ENCODE assay signal across 1 cellular context in the genomic region with DNA sequence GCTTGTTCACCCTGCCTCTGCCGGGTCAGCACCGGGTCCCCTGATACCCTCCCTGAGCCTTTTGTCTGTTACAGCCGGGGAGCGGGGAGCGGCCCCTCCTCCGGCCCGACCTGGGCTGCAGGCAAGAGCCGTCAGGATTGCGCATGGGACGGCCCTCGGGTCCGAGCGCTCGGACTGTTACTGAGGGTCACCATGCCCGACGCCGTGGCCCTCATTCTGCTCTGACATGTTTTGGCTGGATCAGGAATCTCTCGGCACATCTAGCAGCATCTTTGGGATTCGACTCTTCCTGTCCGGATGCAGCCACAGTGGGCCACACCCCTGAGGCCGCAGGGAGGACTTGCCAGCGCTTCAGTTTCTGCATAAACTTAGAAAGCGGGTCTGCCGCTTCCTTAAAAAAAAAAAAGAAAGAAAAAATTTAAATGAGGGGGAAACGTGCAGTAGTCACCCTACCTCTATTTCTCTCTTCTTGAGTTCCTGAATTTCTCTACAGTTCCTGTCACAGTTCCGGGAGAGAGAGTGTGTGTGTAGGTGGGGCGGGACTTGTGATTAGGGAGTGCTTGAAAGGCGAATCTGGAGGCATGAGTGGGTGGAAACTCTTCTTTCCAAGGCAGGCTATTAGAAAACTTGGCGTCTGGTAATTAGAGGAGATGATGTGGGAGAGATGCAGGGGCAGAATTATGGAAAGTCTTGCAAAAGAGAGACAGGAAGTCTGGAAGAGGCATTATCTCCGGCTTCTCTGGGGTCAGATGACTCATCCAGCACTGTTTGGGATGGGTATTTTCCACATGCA.
TF ChIP-seq lines count a peak whose summit lies in the region.

No MANE protein-coding gene starts in this region.

TF ChIP-seq in K562, 482 proteins besides CTCF, POLR2A, EP300 and RAD21 (continued from another document and continues in another):
- TF ChIP-seq PCBP2 (IDR thresholded peaks at IDR 0.05; ENCODE audit: low read depth, low read length, poor library complexity, severe bottlenecking) (no peak), NONO (IDR thresholded peaks at IDR 0.05; ENCODE audit: low read depth in 2 of 2, low read length in 1 of 2) (no peak; a peak in 1 of 4 replicates), ZNF253 (CRISPR knock-in tag; conservative IDR thresholded peaks at IDR 0.05) (no peak), CC2D1A (IDR thresholded peaks at IDR 0.05) (no peak), ETV5 (CRISPR knock-in tag; IDR thresholded peaks at IDR 0.05; ENCODE audit: low read depth) (peak; percentile 86), HMGN3 (IDR thresholded peaks at IDR 0.05; ENCODE audit: borderline replicate concordance, extremely low read depth, insufficient read length, low read depth, low read length) (no peak), ZNF431 (CRISPR knock-in tag; IDR thresholded peaks at IDR 0.05) (no peak), XRCC3 (IDR thresholded peaks at IDR 0.05) (no peak), ZNF165 (CRISPR knock-in tag; IDR thresholded peaks at IDR 0.05; ENCODE audit: borderline replicate concordance) (no peak), EWSR1 (IDR thresholded peaks at IDR 0.05; ENCODE audit: borderline replicate concordance, low read depth, partially characterized antibody) (no peak), BMI1 (IDR thresholded peaks at IDR 0.05; ENCODE audit: low read length) (no peak), NFE2 (IDR thresholded peaks at IDR 0.05; ENCODE audit: low read depth) (no peak), HDAC8 (tag; IDR thresholded peaks at IDR 0.05) (no peak), POLR3G (IDR thresholded peaks at IDR 0.05; ENCODE audit: extremely low read depth, insufficient read length, insufficient replicate concordance) (no peak), SAFB (IDR thresholded peaks at IDR 0.05; ENCODE audit: borderline replicate concordance, low read depth, low read length) (no peak), GTF2F1 (IDR thresholded peaks at IDR 0.05; ENCODE audit: low read depth, low read length) (no peak), ARID1B (IDR thresholded peaks at IDR 0.05) (peak; percentile 79), TAL1 (IDR thresholded peaks at IDR 0.05) (0 out of 2 replicates have a peak, but pooled peaks have one; percentile 5), ZNF197 (CRISPR knock-in tag; IDR thresholded peaks at IDR 0.05; ENCODE audit: low read depth) (no peak), ZNF133 (CRISPR knock-in tag; IDR thresholded peaks at IDR 0.05) (no peak), ZNF324 (CRISPR knock-in tag; IDR thresholded peaks at IDR 0.05) (no peak), JUND (IDR thresholded peaks at IDR 0.05; ENCODE audit: borderline replicate concordance, low read depth, low read length) (peak; percentile 95), JUND (tag; IDR thresholded peaks at IDR 0.05; ENCODE audit: borderline replicate concordance, low read depth, low read length) (peak; percentile 88; the same call in 2 of the 3 replicates), GATA2 (CRISPR knock-in tag; IDR thresholded peaks at IDR 0.05) (no peak), SMARCC2 (IDR thresholded peaks at IDR 0.05; ENCODE audit: low read depth) (peak; percentile 56; the same call in 1 of the 2 replicates), GTF2A2 (tag; IDR thresholded peaks at IDR 0.05) (no peak), ZKSCAN3 (CRISPR knock-in tag; IDR thresholded peaks at IDR 0.05) (no peak), CBX2 (IDR thresholded peaks at IDR 0.05; ENCODE audit: insufficient read depth, low read length, poor library complexity, severe bottlenecking) (no peak), NFIC (IDR thresholded peaks at IDR 0.05) (no peak), HNRNPUL1 (IDR thresholded peaks at IDR 0.05; ENCODE audit: low read length) (no peak)
- TF ChIP-seq, protein P1, sequence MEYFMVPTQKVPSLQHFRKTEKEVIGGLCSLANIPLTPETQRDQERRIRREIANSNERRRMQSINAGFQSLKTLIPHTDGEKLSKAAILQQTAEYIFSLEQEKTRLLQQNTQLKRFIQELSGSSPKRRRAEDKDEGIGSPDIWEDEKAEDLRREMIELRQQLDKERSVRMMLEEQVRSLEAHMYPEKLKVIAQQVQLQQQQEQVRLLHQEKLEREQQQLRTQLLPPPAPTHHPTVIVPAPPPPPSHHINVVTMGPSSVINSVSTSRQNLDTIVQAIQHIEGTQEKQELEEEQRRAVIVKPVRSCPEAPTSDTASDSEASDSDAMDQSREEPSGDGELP (CRISPR knock-in tag; IDR thresholded peaks at IDR 0.05; ENCODE audit: borderline replicate concordance), result no peak
- TF ChIP-seq, protein P2, sequence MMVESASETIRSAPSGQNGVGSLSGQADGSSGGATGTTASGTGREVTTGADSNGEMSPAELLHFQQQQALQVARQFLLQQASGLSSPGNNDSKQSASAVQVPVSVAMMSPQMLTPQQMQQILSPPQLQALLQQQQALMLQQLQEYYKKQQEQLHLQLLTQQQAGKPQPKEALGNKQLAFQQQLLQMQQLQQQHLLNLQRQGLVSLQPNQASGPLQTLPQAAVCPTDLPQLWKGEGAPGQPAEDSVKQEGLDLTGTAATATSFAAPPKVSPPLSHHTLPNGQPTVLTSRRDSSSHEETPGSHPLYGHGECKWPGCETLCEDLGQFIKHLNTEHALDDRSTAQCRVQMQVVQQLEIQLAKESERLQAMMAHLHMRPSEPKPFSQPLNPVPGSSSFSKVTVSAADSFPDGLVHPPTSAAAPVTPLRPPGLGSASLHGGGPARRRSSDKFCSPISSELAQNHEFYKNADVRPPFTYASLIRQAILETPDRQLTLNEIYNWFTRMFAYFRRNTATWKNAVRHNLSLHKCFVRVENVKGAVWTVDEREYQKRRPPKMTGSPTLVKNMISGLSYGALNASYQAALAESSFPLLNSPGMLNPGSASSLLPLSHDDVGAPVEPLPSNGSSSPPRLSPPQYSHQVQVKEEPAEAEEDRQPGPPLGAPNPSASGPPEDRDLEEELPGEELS (CRISPR knock-in tag; IDR thresholded peaks at IDR 0.05; ENCODE audit: borderline replicate concordance), result peak; percentile 19; the same call in 1 of the 2 replicates
- TF ChIP-seq, protein P3, sequence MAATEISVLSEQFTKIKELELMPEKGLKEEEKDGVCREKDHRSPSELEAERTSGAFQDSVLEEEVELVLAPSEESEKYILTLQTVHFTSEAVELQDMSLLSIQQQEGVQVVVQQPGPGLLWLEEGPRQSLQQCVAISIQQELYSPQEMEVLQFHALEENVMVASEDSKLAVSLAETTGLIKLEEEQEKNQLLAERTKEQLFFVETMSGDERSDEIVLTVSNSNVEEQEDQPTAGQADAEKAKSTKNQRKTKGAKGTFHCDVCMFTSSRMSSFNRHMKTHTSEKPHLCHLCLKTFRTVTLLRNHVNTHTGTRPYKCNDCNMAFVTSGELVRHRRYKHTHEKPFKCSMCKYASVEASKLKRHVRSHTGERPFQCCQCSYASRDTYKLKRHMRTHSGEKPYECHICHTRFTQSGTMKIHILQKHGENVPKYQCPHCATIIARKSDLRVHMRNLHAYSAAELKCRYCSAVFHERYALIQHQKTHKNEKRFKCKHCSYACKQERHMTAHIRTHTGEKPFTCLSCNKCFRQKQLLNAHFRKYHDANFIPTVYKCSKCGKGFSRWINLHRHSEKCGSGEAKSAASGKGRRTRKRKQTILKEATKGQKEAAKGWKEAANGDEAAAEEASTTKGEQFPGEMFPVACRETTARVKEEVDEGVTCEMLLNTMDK (IDR thresholded peaks at IDR 0.05; ENCODE audit: borderline replicate concordance, insufficient read depth, low read depth, low read length, poor library complexity, severe bottlenecking), result no peak
- TF ChIP-seq, protein P4, sequence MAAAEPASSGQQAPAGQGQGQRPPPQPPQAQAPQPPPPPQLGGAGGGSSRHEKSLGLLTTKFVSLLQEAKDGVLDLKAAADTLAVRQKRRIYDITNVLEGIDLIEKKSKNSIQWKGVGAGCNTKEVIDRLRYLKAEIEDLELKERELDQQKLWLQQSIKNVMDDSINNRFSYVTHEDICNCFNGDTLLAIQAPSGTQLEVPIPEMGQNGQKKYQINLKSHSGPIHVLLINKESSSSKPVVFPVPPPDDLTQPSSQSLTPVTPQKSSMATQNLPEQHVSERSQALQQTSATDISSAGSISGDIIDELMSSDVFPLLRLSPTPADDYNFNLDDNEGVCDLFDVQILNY (CRISPR knock-in tag; IDR thresholded peaks at IDR 0.05), result no peak
- TF ChIP-seq, protein P5, sequence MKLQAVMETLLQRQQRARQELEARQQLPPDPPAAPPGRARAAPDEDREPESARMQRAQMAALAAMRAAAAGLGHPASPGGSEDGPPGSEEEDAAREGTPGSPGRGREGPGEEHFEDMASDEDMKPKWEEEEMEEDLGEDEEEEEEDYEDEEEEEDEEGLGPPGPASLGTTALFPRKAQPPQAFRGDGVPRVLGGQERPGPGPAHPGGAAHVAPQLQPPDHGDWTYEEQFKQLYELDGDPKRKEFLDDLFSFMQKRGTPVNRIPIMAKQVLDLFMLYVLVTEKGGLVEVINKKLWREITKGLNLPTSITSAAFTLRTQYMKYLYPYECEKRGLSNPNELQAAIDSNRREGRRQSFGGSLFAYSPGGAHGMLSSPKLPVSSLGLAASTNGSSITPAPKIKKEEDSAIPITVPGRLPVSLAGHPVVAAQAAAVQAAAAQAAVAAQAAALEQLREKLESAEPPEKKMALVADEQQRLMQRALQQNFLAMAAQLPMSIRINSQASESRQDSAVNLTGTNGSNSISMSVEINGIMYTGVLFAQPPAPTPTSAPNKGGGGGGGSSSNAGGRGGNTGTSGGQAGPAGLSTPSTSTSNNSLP (IDR thresholded peaks at IDR 0.05; ENCODE audit: borderline replicate concordance, low read depth, low read length), result no peak; the same call in 1 of the 2 replicates
- TF ChIP-seq, protein P6, sequence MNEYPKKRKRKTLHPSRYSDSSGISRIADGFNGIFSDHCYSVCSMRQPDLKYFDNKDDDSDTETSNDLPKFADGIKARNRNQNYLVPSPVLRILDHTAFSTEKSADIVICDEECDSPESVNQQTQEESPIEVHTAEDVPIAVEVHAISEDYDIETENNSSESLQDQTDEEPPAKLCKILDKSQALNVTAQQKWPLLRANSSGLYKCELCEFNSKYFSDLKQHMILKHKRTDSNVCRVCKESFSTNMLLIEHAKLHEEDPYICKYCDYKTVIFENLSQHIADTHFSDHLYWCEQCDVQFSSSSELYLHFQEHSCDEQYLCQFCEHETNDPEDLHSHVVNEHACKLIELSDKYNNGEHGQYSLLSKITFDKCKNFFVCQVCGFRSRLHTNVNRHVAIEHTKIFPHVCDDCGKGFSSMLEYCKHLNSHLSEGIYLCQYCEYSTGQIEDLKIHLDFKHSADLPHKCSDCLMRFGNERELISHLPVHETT (CRISPR knock-in tag; conservative IDR thresholded peaks at IDR 0.05 in 1 of 2, IDR thresholded peaks at IDR 0.05 in 1 of 2), result 0 out of 4 replicates have a peak, but pooled peaks of 1 of the 2 experiments have one; percentile 4
- TF ChIP-seq, protein P7, sequence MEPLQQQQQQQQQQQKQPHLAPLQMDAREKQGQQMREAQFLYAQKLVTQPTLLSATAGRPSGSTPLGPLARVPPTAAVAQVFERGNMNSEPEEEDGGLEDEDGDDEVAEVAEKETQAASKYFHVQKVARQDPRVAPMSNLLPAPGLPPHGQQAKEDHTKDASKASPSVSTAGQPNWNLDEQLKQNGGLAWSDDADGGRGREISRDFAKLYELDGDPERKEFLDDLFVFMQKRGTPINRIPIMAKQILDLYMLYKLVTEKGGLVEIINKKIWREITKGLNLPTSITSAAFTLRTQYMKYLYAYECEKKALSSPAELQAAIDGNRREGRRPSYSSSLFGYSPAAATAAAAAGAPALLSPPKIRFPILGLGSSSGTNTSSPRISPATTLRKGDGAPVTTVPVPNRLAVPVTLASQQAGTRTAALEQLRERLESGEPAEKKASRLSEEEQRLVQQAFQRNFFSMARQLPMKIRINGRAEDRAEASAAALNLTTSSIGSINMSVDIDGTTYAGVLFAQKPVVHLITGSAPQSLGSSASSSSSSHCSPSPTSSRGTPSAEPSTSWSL (CRISPR knock-in tag; IDR thresholded peaks at IDR 0.05; ENCODE audit: borderline replicate concordance), result no peak
- TF ChIP-seq, protein P8, sequence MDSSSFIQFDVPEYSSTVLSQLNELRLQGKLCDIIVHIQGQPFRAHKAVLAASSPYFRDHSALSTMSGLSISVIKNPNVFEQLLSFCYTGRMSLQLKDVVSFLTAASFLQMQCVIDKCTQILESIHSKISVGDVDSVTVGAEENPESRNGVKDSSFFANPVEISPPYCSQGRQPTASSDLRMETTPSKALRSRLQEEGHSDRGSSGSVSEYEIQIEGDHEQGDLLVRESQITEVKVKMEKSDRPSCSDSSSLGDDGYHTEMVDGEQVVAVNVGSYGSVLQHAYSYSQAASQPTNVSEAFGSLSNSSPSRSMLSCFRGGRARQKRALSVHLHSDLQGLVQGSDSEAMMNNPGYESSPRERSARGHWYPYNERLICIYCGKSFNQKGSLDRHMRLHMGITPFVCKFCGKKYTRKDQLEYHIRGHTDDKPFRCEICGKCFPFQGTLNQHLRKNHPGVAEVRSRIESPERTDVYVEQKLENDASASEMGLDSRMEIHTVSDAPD (CRISPR knock-in tag; IDR thresholded peaks at IDR 0.05), result no peak
- TF ChIP-seq, protein P9, sequence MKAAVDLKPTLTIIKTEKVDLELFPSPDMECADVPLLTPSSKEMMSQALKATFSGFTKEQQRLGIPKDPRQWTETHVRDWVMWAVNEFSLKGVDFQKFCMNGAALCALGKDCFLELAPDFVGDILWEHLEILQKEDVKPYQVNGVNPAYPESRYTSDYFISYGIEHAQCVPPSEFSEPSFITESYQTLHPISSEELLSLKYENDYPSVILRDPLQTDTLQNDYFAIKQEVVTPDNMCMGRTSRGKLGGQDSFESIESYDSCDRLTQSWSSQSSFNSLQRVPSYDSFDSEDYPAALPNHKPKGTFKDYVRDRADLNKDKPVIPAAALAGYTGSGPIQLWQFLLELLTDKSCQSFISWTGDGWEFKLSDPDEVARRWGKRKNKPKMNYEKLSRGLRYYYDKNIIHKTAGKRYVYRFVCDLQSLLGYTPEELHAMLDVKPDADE (conservative IDR thresholded peaks at IDR 0.05; ENCODE audit: control insufficient read depth, low read depth, low read length), result no peak
- TF ChIP-seq, protein P10, sequence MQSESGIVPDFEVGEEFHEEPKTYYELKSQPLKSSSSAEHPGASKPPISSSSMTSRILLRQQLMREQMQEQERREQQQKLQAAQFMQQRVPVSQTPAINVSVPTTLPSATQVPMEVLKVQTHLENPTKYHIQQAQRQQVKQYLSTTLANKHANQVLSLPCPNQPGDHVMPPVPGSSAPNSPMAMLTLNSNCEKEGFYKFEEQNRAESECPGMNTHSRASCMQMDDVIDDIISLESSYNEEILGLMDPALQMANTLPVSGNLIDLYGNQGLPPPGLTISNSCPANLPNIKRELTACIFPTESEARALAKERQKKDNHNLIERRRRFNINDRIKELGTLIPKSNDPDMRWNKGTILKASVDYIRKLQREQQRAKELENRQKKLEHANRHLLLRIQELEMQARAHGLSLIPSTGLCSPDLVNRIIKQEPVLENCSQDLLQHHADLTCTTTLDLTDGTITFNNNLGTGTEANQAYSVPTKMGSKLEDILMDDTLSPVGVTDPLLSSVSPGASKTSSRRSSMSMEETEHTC (IDR thresholded peaks at IDR 0.05), result no peak
- TF ChIP-seq, protein P11, sequence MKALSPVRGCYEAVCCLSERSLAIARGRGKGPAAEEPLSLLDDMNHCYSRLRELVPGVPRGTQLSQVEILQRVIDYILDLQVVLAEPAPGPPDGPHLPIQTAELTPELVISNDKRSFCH (CRISPR knock-in tag; IDR thresholded peaks at IDR 0.05), result no peak
- TF ChIP-seq, protein P11 (tag; IDR thresholded peaks at IDR 0.05), result no peak
- TF ChIP-seq, protein P12, sequence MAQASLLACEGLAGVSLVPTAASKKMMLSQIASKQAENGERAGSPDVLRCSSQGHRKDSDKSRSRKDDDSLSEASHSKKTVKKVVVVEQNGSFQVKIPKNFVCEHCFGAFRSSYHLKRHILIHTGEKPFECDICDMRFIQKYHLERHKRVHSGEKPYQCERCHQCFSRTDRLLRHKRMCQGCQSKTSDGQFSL (CRISPR knock-in tag; IDR thresholded peaks at IDR 0.05), result no peak
- TF ChIP-seq, protein P12 (tag; IDR thresholded peaks at IDR 0.05), result no peak
